In genomic region chr16:2755158-2755557, GRCh38 we compare ENCODE assay signal across 12 cellular contexts. TPM values are rescaled to one million over a fixed set of nuclear protein-coding genes. Genes with fewer than 3 reads are reported as not detected.
DNase-seq lines count a peak whose midpoint lies in the region; ATAC-seq and TF ChIP-seq lines count a peak whose summit lies in the region.
"Had no signal": no experiment of that assay in that cellular context is flagged by ENCODE, and none has a peak within 500 bp of the region (broad histone marks: within the 10 kb centered on the region; RNA-seq: fewer than 3 reads in every experiment).

No MANE protein-coding gene starts in this region.

- H3K27ac ChIP-seq in HUES6 (ENCODE audit: low read depth, low read length) (no peak overlapping the region), mammary epithelial cell (ENCODE audit: insufficient read depth, low read depth, low read length) (no peak overlapping the region)
- H3K27ac ChIP-seq in naive thymus-derived CD4-positive, alpha-beta T cell (ENCODE audit: low read depth, low read length): peak overlapping the region; percentile 100

- H3K27me3 ChIP-seq in HUES6 (ENCODE audit: control insufficient read depth, insufficient read depth, low read length) (no peaks in the 10 kb centered on the region), mammary epithelial cell (ENCODE audit: insufficient read depth, low read length) (no peaks in the 10 kb centered on the region)
- no peaks in the 10 kb centered on the region for H3K27me3 ChIP-seq in naive thymus-derived CD4-positive, alpha-beta T cell (ENCODE audit: control insufficient read depth in 2 of 2, insufficient read depth in 2 of 2, low read length in 2 of 2)

- H3K4me1 ChIP-seq in HUES6 (ENCODE audit: control insufficient read depth, insufficient read depth, low read length) (peaks cover 17% of the 10 kb centered on the region), mammary epithelial cell (ENCODE audit: insufficient read depth, low read length) (peaks cover 21% of the 10 kb centered on the region)
- H3K4me1 ChIP-seq in naive thymus-derived CD4-positive, alpha-beta T cell (ENCODE audit: control insufficient read depth in 2 of 2, insufficient read depth in 2 of 2, low read length in 2 of 2): peaks cover 35 to 40% of the 10 kb centered on the region in 2 donors

- H3K9me3 ChIP-seq in HUES6 (ENCODE audit: control insufficient read depth, insufficient read depth, low read depth, low read length) (no peaks in the 10 kb centered on the region), mammary epithelial cell (replicated peaks; ENCODE audit: insufficient read depth, low read length) (no peaks in the 10 kb centered on the region)
- no peaks in the 10 kb centered on the region for H3K9me3 ChIP-seq in naive thymus-derived CD4-positive, alpha-beta T cell (ENCODE audit: control insufficient read depth in 2 of 3, low read length in 3 of 3)

- TF ChIP-seq CTCF in AG09309 (IDR thresholded peaks at IDR 0.05; ENCODE audit: control insufficient read depth, insufficient read depth, low read depth, low read length, missing control alignments) (no peak), mammary epithelial cell (conservative IDR thresholded peaks at IDR 0.05 in 1 of 2, IDR thresholded peaks at IDR 0.05 in 1 of 2; ENCODE audit: extremely low read depth in 1 of 2, insufficient read depth in 1 of 2, low read depth in 1 of 2, low read length in 2 of 2) (no peak)

- ATAC-seq in naive thymus-derived CD4-positive, alpha-beta T cell: no peak
- ATAC-seq in HG03108 (IDR thresholded peaks at IDR 0.05; ENCODE audit: unreplicated experiment): no peak
- ATAC-seq in GM21447 (IDR thresholded peaks at IDR 0.05; ENCODE audit: unreplicated experiment): no peak

- in situ Hi-C loops in mammary epithelial cell (cut with MboI; ENCODE audit: low sequenced_read_pairs in 2 of 2): no loop called here

- H3K4me3 ChIP-seq in AG09309 (ENCODE audit: control insufficient read depth, low read depth, low read length) (peak overlapping the region; percentile 26), HUES6 (ENCODE audit: low read depth, low read length) (peak overlapping the region; percentile 85), mammary epithelial cell (replicated peaks in 1 of 3; ENCODE audit: insufficient read depth in 1 of 3, low read depth in 2 of 3, low read length in 3 of 3) (peak overlapping the region in 2 of 3 experiments; percentile 4 to 95)
- H3K4me3 ChIP-seq in naive thymus-derived CD4-positive, alpha-beta T cell (ENCODE audit: low read length): peak overlapping the region; percentile 68

- peaks cover 0 to 13% (median 0%) of the 10 kb centered on the region in 11 donors for H3K9me3 Mint-ChIP-seq in naive thymus-derived CD4-positive, alpha-beta T cell

- H3K4me3 Mint-ChIP-seq in naive thymus-derived CD4-positive, alpha-beta T cell: peak overlapping the region; percentile 85 to 98 (median 91)

- peaks cover 44 to 82% (median 62%) of the 10 kb centered on the region in 7 donors for H3K4me1 Mint-ChIP-seq in naive thymus-derived CD4-positive, alpha-beta T cell

- peaks cover 17% of the 10 kb centered on the region for H4K20me1 ChIP-seq in mammary epithelial cell (ENCODE audit: insufficient read depth, low read length)

- H3K9ac ChIP-seq in HUES6 (ENCODE audit: low read length) (no peak overlapping the region), mammary epithelial cell (ENCODE audit: insufficient read depth, low read length) (no peak overlapping the region)

- CTCF ChIA-PET in mammary epithelial cell (lab: Charles Lee; ENCODE audit: low non-redundant PET): no interaction called here
- CTCF ChIA-PET in naive thymus-derived CD4-positive, alpha-beta T cell (lab: Charles Lee): no interaction called here

- peaks cover 51% of the 10 kb centered on the region for H3K36me3 ChIP-seq in HUES6 (ENCODE audit: control insufficient read depth, insufficient read depth, low read length)
- peaks cover 24% of the 10 kb centered on the region for H3K36me3 ChIP-seq in mammary epithelial cell (ENCODE audit: insufficient read depth, low read length)
- peaks cover 23 to 48% (median 27%) of the 10 kb centered on the region in 3 experiments for H3K36me3 ChIP-seq in naive thymus-derived CD4-positive, alpha-beta T cell (ENCODE audit: control insufficient read depth in 2 of 3, insufficient read depth in 3 of 3, low read length in 3 of 3)

- WGBS in mammary epithelial cell (ENCODE audit: low coverage, missing lambda C conversion rate): 33% methylated on average over 3 of the region's 3 CpGs

- POLR2A ChIA-PET in naive thymus-derived CD4-positive, alpha-beta T cell (lab: Charles Lee): interaction anchor here (1.1 to 5.2 kb wide), 3 partner anchors 9 to 20 kb away, joined by 4 to 50 read pairs (median 20); no protein-coding TSS in a partner anchor

- H3K79me2 ChIP-seq in mammary epithelial cell (ENCODE audit: insufficient read depth, low read length): peaks cover 90% of the 10 kb centered on the region

- H3K36me3 Mint-ChIP-seq in naive thymus-derived CD4-positive, alpha-beta T cell: peaks cover 25 to 60% (median 46%) of the 10 kb centered on the region in 5 donors

- DNase-seq in AG09309 (ENCODE audit: low read depth): no peak
- no peak for DNase-seq in mammary epithelial cell
- no peak for DNase-seq in naive thymus-derived CD4-positive, alpha-beta T cell
- DNase-seq in NCI-H524 (lab: John Stamatoyannopoulos, UW): no peak
- DNase-seq in HK-2 (ENCODE audit: unreplicated experiment): no peak
- DNase-seq: activated CD4-positive, alpha-beta T cell treated with anti-CD3 and anti-CD28 coated beads for 48 hours; GOT3; hypothalamus; NCI-H1436 had no signal

- H3K4me2 ChIP-seq in mammary epithelial cell (ENCODE audit: insufficient read depth, low read depth, low read length): peak overlapping the region; percentile 95

- no peak overlapping the region for H2AFZ ChIP-seq in mammary epithelial cell (ENCODE audit: low read depth, low read length)

- H3K27me3 Mint-ChIP-seq in naive thymus-derived CD4-positive, alpha-beta T cell: no peaks in the 10 kb centered on the region

- intact Hi-C loops in mammary epithelial cell (cut with micrococcal nuclease): no loop called here
- intact Hi-C loops in naive thymus-derived CD4-positive, alpha-beta T cell (cut with micrococcal nuclease): loop anchor here in 1 of 2 donors (1.0 kb wide), 1 partner anchor 11 kb away; no protein-coding TSS in a partner anchor

- dilution Hi-C loops in mammary epithelial cell (cut with HindIII; ENCODE audit: low sequenced_read_pairs): no loop called here

- peak overlapping the region; percentile 23 to 94 (median 87) for H3K27ac Mint-ChIP-seq in naive thymus-derived CD4-positive, alpha-beta T cell

- BruUV-seq in mammary epithelial cell (replicated peaks; lab: Mats Ljungman, UMichigan): no TSS peak

RNA-seq across cellular contexts. Expression of gene SRRM2, which starts 2.7 kb away (rescaled TPM):
- 100 to 1,000 TPM in 1 of 2 donors, 10 to 100 TPM in 1; 76.5 to 493 TPM for total RNA-seq in mammary epithelial cell
- 123 TPM for polyA plus RNA-seq in mammary epithelial cell
- 576 TPM for polyA minus RNA-seq in mammary epithelial cell
- total RNA-seq in naive thymus-derived CD4-positive, alpha-beta T cell: 1,000 to 10,000 TPM in 4 of 5 experiments, 100 to 1,000 TPM in 1; 590 to 1,259 (median 1,020) TPM
- polyA plus RNA-seq in naive thymus-derived CD4-positive, alpha-beta T cell: 100 to 1,000 TPM in 1 of 2 donors, 10 to 100 TPM in 1; 52.1 to 119 TPM

RNA-seq across cellular contexts. Expression of gene ELOB, which starts 21.9 kb away (rescaled TPM):
- total RNA-seq in mammary epithelial cell: 100 to 1,000 TPM; 225 to 294 TPM
- 278 TPM for polyA plus RNA-seq in mammary epithelial cell
- 194 TPM for polyA minus RNA-seq in mammary epithelial cell
- 100 to 1,000 TPM in 2 of 5 experiments, 10 to 100 TPM in 3; 65.3 to 242 (median 99.3) TPM for total RNA-seq in naive thymus-derived CD4-positive, alpha-beta T cell
- 100 to 1,000 TPM; 136 to 252 TPM for polyA plus RNA-seq in naive thymus-derived CD4-positive, alpha-beta T cell

RNA-seq across cellular contexts. Expression of gene PRSS33, which starts 32.2 kb away (rescaled TPM):
- not detected for total RNA-seq in mammary epithelial cell
- polyA plus RNA-seq in mammary epithelial cell: not detected
- not detected for polyA minus RNA-seq in mammary epithelial cell
- total RNA-seq in naive thymus-derived CD4-positive, alpha-beta T cell: under 1 TPM in 1 of 5 experiments, not detected in 4; 0.19 TPM
- polyA plus RNA-seq in naive thymus-derived CD4-positive, alpha-beta T cell: not detected

RNA-seq across cellular contexts. Expression of gene PRSS27, which starts 35.1 kb away (rescaled TPM):
- 1 to 10 TPM; 1.5 to 1.6 TPM for total RNA-seq in mammary epithelial cell
- 0.33 TPM for polyA plus RNA-seq in mammary epithelial cell
- not detected for polyA minus RNA-seq in mammary epithelial cell
- total RNA-seq in naive thymus-derived CD4-positive, alpha-beta T cell: 1 to 10 TPM in 2 of 5 experiments, under 1 TPM in 3; 0.32 to 1.6 (median 0.98) TPM
- polyA plus RNA-seq in naive thymus-derived CD4-positive, alpha-beta T cell: under 1 TPM in 1 of 2 donors, not detected in 1; 0.39 TPM

RNA-seq across cellular contexts. Expression of gene PRSS41, which starts 43.1 kb away (rescaled TPM):
- not detected for total RNA-seq in mammary epithelial cell
- polyA plus RNA-seq in mammary epithelial cell: not detected
- polyA minus RNA-seq in mammary epithelial cell: not detected
- total RNA-seq in naive thymus-derived CD4-positive, alpha-beta T cell: not detected
- polyA plus RNA-seq in naive thymus-derived CD4-positive, alpha-beta T cell: not detected

Comparison
In these comparisons a context has a peak if more than half of its experiments do, and no peak if none do; other contexts are left out.
1. H3K4me3 ChIP-seq: peak in every context shown above with its lines; median percentile 85 in HUES6; 68 in naive thymus-derived CD4-positive, alpha-beta T cell; 50 in mammary epithelial cell; 26 in AG09309.